ENCODE assay signal across 22 cellular contexts in the genomic region with DNA sequence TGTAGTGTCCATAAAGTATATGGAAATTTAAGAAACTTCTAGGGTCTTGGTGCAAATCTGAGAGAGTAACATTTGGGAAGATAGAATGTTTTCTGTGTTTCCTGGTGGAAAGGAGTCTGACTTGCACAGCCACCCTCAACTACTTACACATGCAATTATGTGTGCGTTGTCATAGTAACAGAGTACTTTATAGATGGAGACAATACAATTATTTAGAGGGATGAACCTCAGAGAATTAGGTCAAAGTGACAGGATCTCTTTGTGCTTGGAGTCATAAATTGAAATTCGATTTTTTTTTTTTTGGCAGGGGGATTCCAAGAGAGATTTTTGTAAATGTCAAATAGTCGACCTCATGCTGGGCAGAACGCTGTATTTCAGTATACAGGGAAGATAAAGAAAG. TPM values are rescaled to one million over a fixed set of nuclear protein-coding genes. Genes with fewer than 3 reads are reported as not detected.
"Had no signal": no experiment of that assay in that cellular context is flagged by ENCODE, and none has a peak within 500 bp of the region (broad histone marks: within the 10 kb centered on the region; RNA-seq: fewer than 3 reads in every experiment).

No MANE protein-coding gene starts in this region.

- H3K27ac Mint-ChIP-seq: memory B cell; naive thymus-derived CD4-positive, alpha-beta T cell had no signal

- H3K36me3 ChIP-seq: esophagus squamous epithelium, left ventricle myocardium inferior, transverse colon, vagina had no signal

- H3K27me3 ChIP-seq: esophagus squamous epithelium, transverse colon, vagina had no signal

- H3K27ac ChIP-seq: esophagus squamous epithelium, left ventricle myocardium inferior, transverse colon, vagina had no signal

- DNase-seq: activated CD4-positive, alpha-beta T cell treated with anti-CD3 and anti-CD28 coated beads for 48 hours; activated naive CD4-positive, alpha-beta T cell; anterior cingulate cortex; cortex of kidney; effector CD4-positive, alpha-beta T cell; esophagus squamous epithelium; hippocampal formation; left ventricle myocardium inferior; mucosa of descending colon; naive thymus-derived CD4-positive, alpha-beta T cell; nucleus accumbens; right cardiac atrium; stimulated activated CD4-positive, alpha-beta T cell treated with anti-CD3 and anti-CD28 coated beads, Interleukin-4, amount 100 ng/mL, for 4 hours; stimulated activated CD8-positive, alpha-beta memory T cell treated with anti-CD3 and anti-CD28 coated beads, Interleukin-4, amount 100 ng/mL, for 48 hours; stimulated activated naive CD8-positive, alpha-beta T cell treated with anti-CD3 and anti-CD28 coated beads, Interleukin-15, Interleukin-2, amounts not matched to agents 100 U/mL and 50 U/mL, for 24 hours; transverse colon had no signal

- H3K4me3 Mint-ChIP-seq: memory B cell; naive thymus-derived CD4-positive, alpha-beta T cell had no signal

- H3K4me3 ChIP-seq: esophagus squamous epithelium, left ventricle myocardium inferior, mucosa of descending colon, transverse colon, vagina had no signal

- H3K9me3 ChIP-seq: esophagus squamous epithelium, left ventricle myocardium inferior, mucosa of descending colon, transverse colon, vagina had no signal

- H3K4me1 Mint-ChIP-seq: memory B cell; naive thymus-derived CD4-positive, alpha-beta T cell had no signal

- ATAC-seq: naive thymus-derived CD4-positive, alpha-beta T cell; right cardiac atrium; stimulated activated naive CD8-positive, alpha-beta T cell treated with anti-CD3 and anti-CD28 coated beads, Interleukin-15, Interleukin-2, amounts not matched to agents 100 U/mL and 50 U/mL, for 24 hours had no signal

- H3K27me3 Mint-ChIP-seq: memory B cell; naive thymus-derived CD4-positive, alpha-beta T cell had no signal

- H3K36me3 Mint-ChIP-seq: memory B cell; naive thymus-derived CD4-positive, alpha-beta T cell had no signal

- H3K4me1 ChIP-seq: left ventricle myocardium inferior, vagina had no signal

RNA-seq across cellular contexts. Expression of gene SLC10A2, which starts 0.8 kb away (rescaled TPM):
- total RNA-seq: endothelial cell of umbilical vein; esophagus squamous epithelium; fibroblast of villous mesenchyme; kidney epithelial cell; left ventricle myocardium inferior; naive thymus-derived CD4-positive, alpha-beta T cell; posterior vena cava; right cardiac atrium; vagina had no signal
- polyA plus RNA-seq: endothelial cell of umbilical vein; naive thymus-derived CD4-positive, alpha-beta T cell; right cardiac atrium had no signal
